Comparison of ENCODE assay signal across 34 cellular contexts in genomic region chr10:63915240-63915639, GRCh38.
"Had no signal": no experiment of that assay in that cellular context is flagged by ENCODE, and none has a peak within 500 bp of the region (broad histone marks: within the 10 kb centered on the region; RNA-seq: fewer than 3 reads in every experiment).

No MANE protein-coding gene starts in this region.

- H3K36me3 ChIP-seq: MG63 had no signal

- H3K9me3 ChIP-seq: MG63 had no signal

- DNase-seq: Karpas-422, Kasumi-1, MG63, MM.1S, MV-4-11, NCI-H1048, NCI-H1092, NCI-H1092 treated with DMSO at 0.1 percent for 48 hours, NCI-H1105, NCI-H1105 treated with DMSO at 0.1 percent for 48 hours, NCI-H1417, NCI-H1417 treated with DMSO at 0.1 percent for 48 hours, NCI-H1436, NCI-H1436 treated with DMSO at 0.1 percent for 48 hours, NCI-H146, NCI-H1694, NCI-H1694 treated with DMSO at 0.1 percent for 48 hours, NCI-H187, NCI-H187 treated with DMSO at 0.1 percent for 48 hours, NCI-H1930, NCI-H2029, NCI-H2029 treated with DMSO at 0.1 percent for 48 hours, NCI-H2081, NCI-H2081 treated with DMSO at 0.1 percent for 48 hours, NCI-H2107, NCI-H2171, NCI-H2171 treated with DMSO at 0.1 percent for 48 hours, NCI-H2227 treated with DMSO at 0.1 percent for 48 hours, NCI-H226, NCI-H345, NCI-H446, NCI-H446 treated with DMSO at 0.1 percent for 48 hours, NCI-H510A, NCI-H510A treated with DMSO at 0.1 percent for 48 hours had no signal

- H3K4me3 ChIP-seq: MG63 had no signal

- H3K27me3 ChIP-seq: MG63 had no signal
